ENCODE assay signal across 8 cellular contexts in genomic region chr3:30681276-30682211, GRCh38.
DNase-seq lines count a peak whose midpoint lies in the region; ATAC-seq and TF ChIP-seq lines count a peak whose summit lies in the region.

No MANE protein-coding gene starts in this region.

- peaks cover 23% of the 10 kb centered on the region for H3K36me3 Mint-ChIP-seq in natural killer cell

- intact Hi-C loops in natural killer cell (cut with micrococcal nuclease): no loop called here

- H3K27ac ChIP-seq in OCI-LY3 (ENCODE audit: low read length): peak overlapping the region; percentile 64

- no peak overlapping the region for H2AFZ ChIP-seq in OCI-LY3 (ENCODE audit: low read depth, low read length)

- H4K20me1 ChIP-seq in OCI-LY3 (ENCODE audit: insufficient read depth, low read length): peaks cover 17% of the 10 kb centered on the region; the same call in 1 of the 2 replicates

- no peaks in the 10 kb centered on the region for H3K9me3 Mint-ChIP-seq in natural killer cell

- H3K79me2 ChIP-seq in OCI-LY3 (ENCODE audit: low read length): peaks cover 8% of the 10 kb centered on the region; the same call in 1 of the 2 replicates

- H3K4me1 Mint-ChIP-seq in natural killer cell: peaks cover 84 to 87% of the 10 kb centered on the region in 2 donors

- H3K4me3 Mint-ChIP-seq in natural killer cell: no peak overlapping the region

- peaks cover 35% of the 10 kb centered on the region for H3K27me3 ChIP-seq in OCI-LY3 (ENCODE audit: low read depth, low read length)

- no peak overlapping the region for H3K4me3 ChIP-seq in OCI-LY3 (ENCODE audit: low read length)

- no peaks in the 10 kb centered on the region for H3K27me3 Mint-ChIP-seq in natural killer cell (ENCODE audit: low read depth in 2 of 2)

- H3K9ac ChIP-seq in OCI-LY3 (ENCODE audit: low read length): no peak overlapping the region

- TF ChIP-seq CTCF in AG09319 (IDR thresholded peaks at IDR 0.05; ENCODE audit: low read depth, low read length) (no peak), OCI-LY3 (IDR thresholded peaks at IDR 0.05; ENCODE audit: low read depth, low read length) (no peak), natural killer cell (IDR thresholded peaks at IDR 0.05) (no peak)

- H3K36me3 ChIP-seq in OCI-LY3 (replicated peaks; ENCODE audit: low read depth, low read length): peaks cover 17% of the 10 kb centered on the region

- ATAC-seq in natural killer cell (peak in 1 of 3 donors; percentile 43), GM18520 (IDR thresholded peaks at IDR 0.05; ENCODE audit: unreplicated experiment) (no peak)

- DNase-seq in AG09319 (ENCODE audit: extremely low read depth, low read depth): peak; percentile 71
- peak; percentile 73 for DNase-seq in epidermal melanocyte (ENCODE audit: insufficient read length, low spot score)
- no peak for DNase-seq in natural killer cell
- DNase-seq in T-helper 9 cell: no peak
- no peak for DNase-seq in NCI-H774 (lab: John Stamatoyannopoulos, UW)
- no peak for DNase-seq in NCI-H345 (lab: John Stamatoyannopoulos, UW)

- peaks cover 62% of the 10 kb centered on the region for H3K4me1 ChIP-seq in OCI-LY3 (ENCODE audit: low read length)

- H3K9me3 ChIP-seq in OCI-LY3 (ENCODE audit: insufficient read depth, low read length): no peaks in the 10 kb centered on the region

- peak overlapping the region; percentile 52 for H3K4me2 ChIP-seq in OCI-LY3 (ENCODE audit: low read length)

- H3K27ac Mint-ChIP-seq in natural killer cell: peak overlapping the region; percentile 71 to 84

Comparison
In these comparisons a context has a peak if more than half of its experiments do, and no peak if none do; other contexts are left out.
1. DNase-seq: peak in AG09319 (single experiment) and epidermal melanocyte (single experiment); none in natural killer cell (single experiment), T-helper 9 cell (single experiment), NCI-H774 (single experiment) and NCI-H345 (single experiment).